ENCODE assay signal across 1 cellular context in the genomic region with DNA sequence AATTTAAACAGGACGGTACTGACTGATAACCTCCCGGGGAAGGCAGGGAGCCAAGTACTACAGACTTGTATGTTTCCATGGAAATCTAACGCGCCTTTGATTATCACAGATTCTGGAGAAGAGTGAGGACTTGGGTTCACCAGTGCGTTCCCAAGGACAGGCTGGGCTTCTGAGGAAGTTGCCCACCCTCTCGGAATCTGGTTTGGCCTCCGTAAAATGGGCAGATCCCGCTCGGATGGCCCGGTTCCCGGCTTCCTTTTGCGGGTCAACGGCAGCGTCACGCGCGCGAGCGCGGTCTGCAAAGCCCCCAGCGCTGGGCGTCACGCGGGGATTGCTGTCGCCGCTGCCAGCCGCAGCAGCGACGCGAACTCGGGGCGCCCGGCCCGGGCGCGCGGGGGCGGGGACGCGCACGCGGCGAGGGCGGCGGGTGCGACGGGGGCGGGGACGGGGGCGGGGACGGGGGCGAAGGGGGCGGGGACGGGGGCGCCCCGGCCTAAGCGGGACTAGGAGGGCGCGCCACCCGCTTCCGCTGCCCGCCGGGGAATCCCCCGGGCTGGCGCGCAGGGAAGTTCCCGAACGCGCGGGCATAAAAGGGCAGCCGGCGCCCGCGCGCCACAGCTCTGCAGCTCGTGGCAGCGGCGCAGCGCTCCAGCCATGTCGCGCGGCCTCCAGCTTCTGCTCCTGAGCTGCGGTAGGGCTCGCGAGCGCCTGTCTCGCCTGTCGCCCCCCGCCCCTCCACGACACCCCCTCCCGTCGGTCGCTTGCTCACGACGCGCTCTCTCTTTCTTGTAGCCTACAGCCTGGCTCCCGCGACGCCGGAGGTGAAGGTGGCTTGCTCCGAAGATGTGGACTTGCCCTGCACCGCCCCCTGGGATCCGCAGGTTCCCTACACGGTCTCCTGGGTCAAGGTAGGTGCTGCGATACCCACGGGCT.
TF ChIP-seq lines count a peak whose summit lies in the region.

A gene with protein sequence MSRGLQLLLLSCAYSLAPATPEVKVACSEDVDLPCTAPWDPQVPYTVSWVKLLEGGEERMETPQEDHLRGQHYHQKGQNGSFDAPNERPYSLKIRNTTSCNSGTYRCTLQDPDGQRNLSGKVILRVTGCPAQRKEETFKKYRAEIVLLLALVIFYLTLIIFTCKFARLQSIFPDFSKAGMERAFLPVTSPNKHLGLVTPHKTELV (plus strand): TSS at position 615 of the 933 bp plus-strand sequence. CDS start 40 bp downstream, at position 655.

TF ChIP-seq in SK-N-SH treated with all-trans-retinoic acid at 6 μM for 48 hours, 23 proteins besides CTCF, POLR2A, EP300 and RAD21 (continued from another document):
- TF ChIP-seq, protein P1, sequence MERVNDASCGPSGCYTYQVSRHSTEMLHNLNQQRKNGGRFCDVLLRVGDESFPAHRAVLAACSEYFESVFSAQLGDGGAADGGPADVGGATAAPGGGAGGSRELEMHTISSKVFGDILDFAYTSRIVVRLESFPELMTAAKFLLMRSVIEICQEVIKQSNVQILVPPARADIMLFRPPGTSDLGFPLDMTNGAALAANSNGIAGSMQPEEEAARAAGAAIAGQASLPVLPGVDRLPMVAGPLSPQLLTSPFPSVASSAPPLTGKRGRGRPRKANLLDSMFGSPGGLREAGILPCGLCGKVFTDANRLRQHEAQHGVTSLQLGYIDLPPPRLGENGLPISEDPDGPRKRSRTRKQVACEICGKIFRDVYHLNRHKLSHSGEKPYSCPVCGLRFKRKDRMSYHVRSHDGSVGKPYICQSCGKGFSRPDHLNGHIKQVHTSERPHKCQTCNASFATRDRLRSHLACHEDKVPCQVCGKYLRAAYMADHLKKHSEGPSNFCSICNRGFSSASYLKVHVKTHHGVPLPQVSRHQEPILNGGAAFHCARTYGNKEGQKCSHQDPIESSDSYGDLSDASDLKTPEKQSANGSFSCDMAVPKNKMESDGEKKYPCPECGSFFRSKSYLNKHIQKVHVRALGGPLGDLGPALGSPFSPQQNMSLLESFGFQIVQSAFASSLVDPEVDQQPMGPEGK (CRISPR knock-in tag; IDR thresholded peaks at IDR 0.05; ENCODE audit: borderline replicate concordance) = no peak
- TF ChIP-seq OSR1 (CRISPR knock-in tag; IDR thresholded peaks at IDR 0.05) (no peak), ZC3H10 (CRISPR knock-in tag; IDR thresholded peaks at IDR 0.05) (no peak), ZFP3 (CRISPR knock-in tag; IDR thresholded peaks at IDR 0.05) (no peak)
